In genomic region chr20:62370807-62371587, GRCh38 we compare ENCODE assay signal across 15 cellular contexts. TPM values are rescaled to one million over a fixed set of nuclear protein-coding genes. Genes with fewer than 3 reads are reported as not detected.
A peak's percentile ranks its signal among the peaks of the same experiment; 100 is the strongest.
DNase-seq lines count a peak whose midpoint lies in the region; TF ChIP-seq lines count a peak whose summit lies in the region.
"Had no signal": no experiment of that assay in that cellular context is flagged by ENCODE, and none has a peak within 500 bp of the region (broad histone marks: within the 10 kb centered on the region; RNA-seq: fewer than 3 reads in every experiment).

No MANE protein-coding gene starts in this region.

- no peaks in the 10 kb centered on the region for H3K27me3 ChIP-seq in left ventricle myocardium inferior (ENCODE audit: low read depth)
- no peaks in the 10 kb centered on the region for H3K27me3 ChIP-seq in esophagus (ENCODE audit: control insufficient read depth in 1 of 2, insufficient read depth in 2 of 2, low read length in 2 of 2)
- H3K27me3 ChIP-seq in osteoblast (ENCODE audit: insufficient read depth, low read length): peaks cover 32% of the 10 kb centered on the region

- no peaks in the 10 kb centered on the region for H4K20me1 ChIP-seq in osteoblast (ENCODE audit: insufficient read depth, low read length)

- intact Hi-C loops in left ventricle myocardium inferior (cut with micrococcal nuclease): no loop called here
- intact Hi-C loops in cardiac septum (cut with DNase I): no loop called here

- no peaks in the 10 kb centered on the region for H3K9me3 ChIP-seq in left ventricle myocardium inferior (replicated peaks)
- no peaks in the 10 kb centered on the region for H3K9me3 ChIP-seq in esophagus (ENCODE audit: control insufficient read depth in 2 of 2, insufficient read depth in 1 of 2, low read depth in 1 of 2, low read length in 1 of 2)
- no peaks in the 10 kb centered on the region for H3K9me3 ChIP-seq in osteoblast (ENCODE audit: low read depth, low read length)

- no peaks in the 10 kb centered on the region for H3K36me3 ChIP-seq in left ventricle myocardium inferior
- H3K36me3 ChIP-seq in esophagus (ENCODE audit: control insufficient read depth in 2 of 2, insufficient read depth in 2 of 2, low read length in 1 of 2): no peaks in the 10 kb centered on the region
- H3K36me3 ChIP-seq in osteoblast (ENCODE audit: insufficient read depth, low read length): no peaks in the 10 kb centered on the region

- peaks cover 67% of the 10 kb centered on the region for H3K4me1 ChIP-seq in left ventricle myocardium inferior
- peaks cover 18 to 39% of the 10 kb centered on the region in 2 donors for H3K4me1 ChIP-seq in esophagus (ENCODE audit: control insufficient read depth in 2 of 2, insufficient read depth in 2 of 2, low read length in 1 of 2)
- peaks cover 33% of the 10 kb centered on the region for H3K4me1 ChIP-seq in osteoblast (ENCODE audit: insufficient read depth, low read length)

- no peak for TF ChIP-seq CTCF in left ventricle myocardium inferior (IDR thresholded peaks at IDR 0.05; ENCODE audit: borderline replicate concordance)
- no peak for TF ChIP-seq CTCF in osteoblast (IDR thresholded peaks at IDR 0.05; ENCODE audit: extremely low read depth, low read depth, low read length)

- no peak overlapping the region for H3K4me3 ChIP-seq in left ventricle myocardium inferior
- H3K4me3 ChIP-seq in esophagus (ENCODE audit: low read depth in 1 of 2, low read length in 2 of 2): no peak overlapping the region
- no peak overlapping the region for H3K4me3 ChIP-seq in osteoblast (ENCODE audit: insufficient read depth, low read length)

- 59 to 65% methylated on average over 18 of the region's 18 CpGs for WGBS in esophagus, 2 donors

- peak overlapping the region; percentile 97 for H3K27ac ChIP-seq in left ventricle myocardium inferior (replicated peaks)
- peak overlapping the region; percentile 53 to 74 for H3K27ac ChIP-seq in esophagus (ENCODE audit: low read depth in 2 of 2, low read length in 1 of 2)
- H3K27ac ChIP-seq in osteoblast (ENCODE audit: low read depth, low read length): no peak overlapping the region

- H3K79me2 ChIP-seq in osteoblast (ENCODE audit: insufficient read depth, low read length): no peaks in the 10 kb centered on the region

- no peak overlapping the region for H2AFZ ChIP-seq in osteoblast (ENCODE audit: low read length)

- DNase-seq in left ventricle myocardium inferior (no peak), cardiac septum (ENCODE audit: low spot score) (no peak), osteoblast (ENCODE audit: insufficient read length, low spot score, missing footprints) (no peak), NCI-H1930 (lab: John Stamatoyannopoulos, UW) (no peak), putamen (ENCODE audit: low spot score) (no peak), COR-L47 (lab: John Stamatoyannopoulos, UW) (no peak), AG20443 (ENCODE audit: low spot score) (no peak)
- DNase-seq: activated B cell treated with CpG ODN at 0.5 μM for 24 hours; activated CD8-positive, alpha-beta memory T cell treated with anti-CD3 and anti-CD28 coated beads, Interleukin-2, amount 10 ng/mL, durations not matched to agents 7 days and 5 days; NCI-H187; NCI-H510A; occipital lobe had no signal

- H3K4me2 ChIP-seq in osteoblast (ENCODE audit: insufficient read depth, low read length): peak overlapping the region; percentile 75

RNA-seq across cellular contexts. Expression of gene LAMA5, which starts 3.9 kb away (rescaled TPM):
- total RNA-seq in left ventricle myocardium inferior: 70.9 TPM
- 101 TPM for total RNA-seq in cardiac septum
- 100 to 1,000 TPM in 1 of 2 donors, 10 to 100 TPM in 1; 79.9 to 329 TPM for polyA plus RNA-seq in esophagus
- 0.88 and 2.2 TPM in 2 replicates for total RNA-seq in osteoblast

RNA-seq across cellular contexts. Expression of gene RPS21, which starts 15.9 kb away (rescaled TPM):
- total RNA-seq in left ventricle myocardium inferior (661 TPM), cardiac septum (466 TPM), osteoblast (460 and 508 TPM in 2 replicates)
- 1,000 to 10,000 TPM; 4,370 to 5,155 TPM for polyA plus RNA-seq in esophagus

RNA-seq across cellular contexts. Expression of gene CABLES2, which starts 36.1 kb away (rescaled TPM):
- 12.0 TPM for total RNA-seq in left ventricle myocardium inferior
- total RNA-seq in cardiac septum: 10.7 TPM
- polyA plus RNA-seq in esophagus: 1 to 10 TPM; 1.6 to 2.4 TPM
- total RNA-seq in osteoblast: 1.8 TPM in 2 replicates

RNA-seq across cellular contexts. Expression of gene RBBP8NL, which starts 56.3 kb away (rescaled TPM):
- total RNA-seq in left ventricle myocardium inferior (not detected), cardiac septum (not detected), osteoblast (not detected in 2 replicates)
- 10 to 100 TPM in 1 of 2 donors, 1 to 10 TPM in 1; 4.0 to 16.8 TPM for polyA plus RNA-seq in esophagus
- total RNA-seq: activated B cell treated with CpG ODN at 0.5 μM for 24 hours; activated CD8-positive, alpha-beta memory T cell treated with anti-CD3 and anti-CD28 coated beads, Interleukin-2, amount 10 ng/mL, durations not matched to agents 7 days and 5 days; fibroblast of villous mesenchyme; occipital lobe; T-helper 1 cell treated with Interleukin-12 subunit alpha and Interleukin-12 subunit beta and Interleukin-4 antibody, amounts not matched to agents 30 ng/mL and 1 ng/mL, for 36 hours had no signal

Comparison
In these comparisons a context has a peak if more than half of its experiments do, and no peak if none do; other contexts are left out.
1. RNA of gene LAMA5, which starts 3.9 kb away (total RNA-seq): 101 TPM in cardiac septum (single experiment) and 70.9 TPM in left ventricle myocardium inferior (single experiment); 0.88 to 2.2 TPM in osteoblast; every median in the first group is over 10 times any median in the second.